In genomic region chr3:134610455-134611385, GRCh38 we compare ENCODE assay signal across 28 cellular contexts. TPM values are rescaled to one million over a fixed set of nuclear protein-coding genes. Genes with fewer than 3 reads are reported as not detected.
A peak's percentile ranks its signal among the peaks of the same experiment; 100 is the strongest.
DNase-seq lines count a peak whose midpoint lies in the region; ATAC-seq and TF ChIP-seq lines count a peak whose summit lies in the region.
"Had no signal": no experiment of that assay in that cellular context is flagged by ENCODE, and none has a peak within 500 bp of the region (broad histone marks: within the 10 kb centered on the region; RNA-seq: fewer than 3 reads in every experiment).

No MANE protein-coding gene starts in this region.

- peak; percentile 18 for ATAC-seq in activated naive CD8-positive, alpha-beta T cell treated with anti-CD3 and anti-CD28 coated beads, Interleukin-2, amount 50 U/mL, for 24 hours
- ATAC-seq: A549; CD8-positive, alpha-beta T cell; GM23338; HepG2 had no signal

- no peak for DNase-seq in activated naive CD8-positive, alpha-beta T cell treated with anti-CD3 and anti-CD28 coated beads, Interleukin-2, amount 50 U/mL, for 24 hours
- no peak for DNase-seq in activated naive CD8-positive, alpha-beta T cell treated with anti-CD3 and anti-CD28 coated beads for 36 hours
- DNase-seq in D341Med (ENCODE audit: low spot score) (peak; percentile 12), esophagus muscularis mucosa (ENCODE audit: extremely low spot score) (peak; percentile 90), type B pancreatic cell (ENCODE audit: extremely low spot score, unreplicated experiment) (peak; percentile 53), coronary artery (ENCODE audit: low spot score) (no peak), T-helper 2 cell (no peak)
- DNase-seq: AML-193, Caco-2, DMS153, HFFc6, Kasumi-1, MV-4-11, NCI-H1105, NCI-H1436 treated with DMSO at 0.1 percent for 48 hours, NCI-H187 treated with DMSO at 0.1 percent for 48 hours, NCI-H524 treated with DMSO at 0.1 percent for 48 hours, NCI-H774, PC-9, SHP77 had no signal

- H3K9me3 Mint-ChIP-seq in activated naive CD8-positive, alpha-beta T cell treated with anti-CD3 and anti-CD28 coated beads, Interleukin-2, amount 50 U/mL, for 24 hours: no peaks in the 10 kb centered on the region
- no peaks in the 10 kb centered on the region for H3K9me3 Mint-ChIP-seq in activated naive CD8-positive, alpha-beta T cell treated with anti-CD3 and anti-CD28 coated beads for 36 hours
- H3K9me3 Mint-ChIP-seq in type B pancreatic cell: no peaks in the 10 kb centered on the region
- H3K9me3 Mint-ChIP-seq: CD8-positive, alpha-beta T cell; GM23338; HFFc6 had no signal

- H3K27me3 Mint-ChIP-seq in activated naive CD8-positive, alpha-beta T cell treated with anti-CD3 and anti-CD28 coated beads, Interleukin-2, amount 50 U/mL, for 24 hours: peaks cover 2% of the 10 kb centered on the region
- peaks cover 5% of the 10 kb centered on the region for H3K27me3 Mint-ChIP-seq in activated naive CD8-positive, alpha-beta T cell treated with anti-CD3 and anti-CD28 coated beads for 36 hours
- peaks cover 19% of the 10 kb centered on the region for H3K27me3 Mint-ChIP-seq in type B pancreatic cell

- H3K4me3 ChIP-seq in esophagus muscularis mucosa (no peak overlapping the region), coronary artery (no peak overlapping the region)
- H3K4me3 ChIP-seq: A549, GM23338, HAP-1, PC-9 had no signal

- H3K4me1 Mint-ChIP-seq in activated naive CD8-positive, alpha-beta T cell treated with anti-CD3 and anti-CD28 coated beads, Interleukin-2, amount 50 U/mL, for 24 hours: no peaks in the 10 kb centered on the region
- H3K4me1 Mint-ChIP-seq in activated naive CD8-positive, alpha-beta T cell treated with anti-CD3 and anti-CD28 coated beads for 36 hours: no peaks in the 10 kb centered on the region
- peaks cover 3% of the 10 kb centered on the region for H3K4me1 Mint-ChIP-seq in type B pancreatic cell (ENCODE audit: unreplicated experiment)
- H3K4me1 Mint-ChIP-seq: GM23338 had no signal

- no peak overlapping the region for H3K4me3 Mint-ChIP-seq in activated naive CD8-positive, alpha-beta T cell treated with anti-CD3 and anti-CD28 coated beads, Interleukin-2, amount 50 U/mL, for 24 hours
- no peak overlapping the region for H3K4me3 Mint-ChIP-seq in activated naive CD8-positive, alpha-beta T cell treated with anti-CD3 and anti-CD28 coated beads for 36 hours
- H3K4me3 Mint-ChIP-seq in type B pancreatic cell: no peak overlapping the region
- H3K4me3 Mint-ChIP-seq: CD8-positive, alpha-beta T cell; GM23338; HFFc6 had no signal

- H3K27ac Mint-ChIP-seq in activated naive CD8-positive, alpha-beta T cell treated with anti-CD3 and anti-CD28 coated beads, Interleukin-2, amount 50 U/mL, for 24 hours: no peak overlapping the region
- H3K27ac Mint-ChIP-seq in activated naive CD8-positive, alpha-beta T cell treated with anti-CD3 and anti-CD28 coated beads for 36 hours: no peak overlapping the region
- no peak overlapping the region for H3K27ac Mint-ChIP-seq in type B pancreatic cell
- H3K27ac Mint-ChIP-seq: CD8-positive, alpha-beta T cell; GM23338; HFFc6 had no signal

- TF ChIP-seq POLR2A in esophagus muscularis mucosa (IDR thresholded peaks at IDR 0.05; ENCODE audit: low read depth): no peak

- intact Hi-C loops in esophagus muscularis mucosa (cut with DNase I): no loop called here

- H3K36me3 Mint-ChIP-seq in activated naive CD8-positive, alpha-beta T cell treated with anti-CD3 and anti-CD28 coated beads, Interleukin-2, amount 50 U/mL, for 24 hours (ENCODE audit: low read depth): no peaks in the 10 kb centered on the region
- no peaks in the 10 kb centered on the region for H3K36me3 Mint-ChIP-seq in activated naive CD8-positive, alpha-beta T cell treated with anti-CD3 and anti-CD28 coated beads for 36 hours
- H3K36me3 Mint-ChIP-seq in type B pancreatic cell: no peaks in the 10 kb centered on the region
- H3K36me3 Mint-ChIP-seq: CD8-positive, alpha-beta T cell had no signal

- H3K4me1 ChIP-seq in esophagus muscularis mucosa: peaks cover 0 to 9% (median 5%) of the 10 kb centered on the region in 4 donors
- H3K4me1 ChIP-seq: A549, Caco-2, HAP-1 had no signal

- TF ChIP-seq EP300 in esophagus muscularis mucosa (IDR thresholded peaks at IDR 0.05): no peak

- 85% methylated on average over 9 of the region's 11 CpGs for WGBS in esophagus muscularis mucosa

- no peaks in the 10 kb centered on the region for H3K9me3 ChIP-seq in esophagus muscularis mucosa
- H3K9me3 ChIP-seq: A549, Caco-2, HAP-1 had no signal

- peaks cover 0 to 24% (median 2%) of the 10 kb centered on the region in 4 donors for H3K36me3 ChIP-seq in esophagus muscularis mucosa
- H3K36me3 ChIP-seq: HAP-1 had no signal

- H3K27ac ChIP-seq in esophagus muscularis mucosa (replicated peaks in 1 of 4) (no peak overlapping the region), coronary artery (no peak overlapping the region)
- H3K27ac ChIP-seq: A549, PC-9 had no signal

- H3K27me3 ChIP-seq in esophagus muscularis mucosa: no peaks in the 10 kb centered on the region

- TF ChIP-seq CTCF in esophagus muscularis mucosa (IDR thresholded peaks at IDR 0.05): no peak
- no peak for TF ChIP-seq CTCF in type B pancreatic cell (conservative IDR thresholded peaks at IDR 0.05)
- TF ChIP-seq CTCF in coronary artery (IDR thresholded peaks at IDR 0.05): no peak

RNA-seq across cellular contexts. Expression of gene KY, which starts 40.1 kb away (rescaled TPM):
- total RNA-seq in activated naive CD8-positive, alpha-beta T cell treated with anti-CD3 and anti-CD28 coated beads for 36 hours: not detected
- total RNA-seq in esophagus muscularis mucosa (1 to 10 TPM in 2 of 4 donors, under 1 TPM in 2; 0.33 to 1.9 (median 0.81) TPM), type B pancreatic cell (ENCODE audit: low replicate concordance) (0.43 and 0.58 TPM in 2 replicates)
- total RNA-seq: Caco-2; CD8-positive, alpha-beta T cell; G401; GM23338; HepG2; HT1080; PC-9; RPMI7951 had no signal

Comparison
In these comparisons a context has a peak if more than half of its experiments do, and no peak if none do; other contexts are left out.
1. DNase-seq: peak in D341Med (single experiment), esophagus muscularis mucosa (single experiment) and type B pancreatic cell (single experiment); none in activated naive CD8-positive, alpha-beta T cell treated with anti-CD3 and anti-CD28 coated beads, Interleukin-2, amount 50 U/mL, for 24 hours (single experiment), activated naive CD8-positive, alpha-beta T cell treated with anti-CD3 and anti-CD28 coated beads for 36 hours (single experiment), coronary artery (single experiment) and T-helper 2 cell (0 of 5).